ENCODE assay signal across 1 cellular context in genomic region chr12:59194794-59195193, GRCh38.
TF ChIP-seq lines count a peak whose summit lies in the region.

No MANE protein-coding gene starts in this region.

TF ChIP-seq in WTC11, 78 proteins besides CTCF, POLR2A, EP300 and RAD21 (continued from another document):
- TF ChIP-seq STAT6 (CRISPR knock-in tag; conservative IDR thresholded peaks at IDR 0.05; ENCODE audit: low read depth) (no peak), E2F1 (CRISPR knock-in tag; IDR thresholded peaks at IDR 0.05) (no peak), ESRRA (CRISPR knock-in tag; IDR thresholded peaks at IDR 0.05; ENCODE audit: borderline replicate concordance) (no peak), USF1 (CRISPR knock-in tag; IDR thresholded peaks at IDR 0.05) (no peak), NR3C1 (CRISPR knock-in tag; conservative IDR thresholded peaks at IDR 0.05; ENCODE audit: low read depth) (no peak), IRF1 (CRISPR knock-in tag; IDR thresholded peaks at IDR 0.05) (no peak), SMAD3 (CRISPR knock-in tag; IDR thresholded peaks at IDR 0.05; ENCODE audit: borderline replicate concordance) (no peak)
